8 cellular contexts compared by ENCODE assay signal in genomic region chr19:44025217-44025936, GRCh38. TPM values are rescaled to one million over a fixed set of nuclear protein-coding genes. Genes with fewer than 3 reads are reported as not detected.
DNase-seq lines count a peak whose midpoint lies in the region; ATAC-seq and TF ChIP-seq lines count a peak whose summit lies in the region.

Gene ZNF222 (plus strand): TSS chr19:44025379. CDS start chr19:44025437, 58 bp downstream.

- ATAC-seq in GM18858 (IDR thresholded peaks at IDR 0.05; ENCODE audit: unreplicated experiment) (peak; percentile 82), HG03175 (IDR thresholded peaks at IDR 0.05; ENCODE audit: unreplicated experiment) (peak; percentile 93), left lobe of liver (peak; percentile 100)

- POLR2A ChIA-PET in A673 (lab: Charles Lee; ENCODE audit: low non-redundant PET), result interaction anchor here (0.7 kb wide), 1 partner anchor 187 kb away, joined by 3 read pairs; no protein-coding TSS in a partner anchor

- H3K27ac ChIP-seq in A673 (ENCODE audit: low read depth, low read length, poor library complexity, severe bottlenecking), result peak within 1 kb of the TSS; percentile 73

- intact Hi-C loops in A673 (cut with micrococcal nuclease; ENCODE audit: unreplicated experiment), result no loop called here

- no peak for TF ChIP-seq CTCF in A673 (conservative IDR thresholded peaks at IDR 0.05; ENCODE audit: low read depth, low read length)

- H3K4me3 ChIP-seq in A673 (ENCODE audit: low read depth, low read length, poor library complexity, severe bottlenecking), result peak within 1 kb of the TSS; percentile 77

- peaks cover 32% of the 10 kb centered on the region for H3K36me3 ChIP-seq in A673 (ENCODE audit: insufficient read depth, low read length, poor library complexity, severe bottlenecking)

- CTCF ChIA-PET in A673 (lab: Charles Lee), result no interaction called here

- no peaks in the 10 kb centered on the region for H3K4me1 ChIP-seq in A673 (ENCODE audit: insufficient read depth, low read length, poor library complexity, severe bottlenecking)

- BruUV-seq in A673 (replicated peaks; lab: Mats Ljungman, UMichigan), result TSS peak; percentile 68

- H3K27me3 ChIP-seq in A673 (replicated peaks; ENCODE audit: insufficient read depth, low read depth, low read length, poor library complexity), result no peaks in the 10 kb centered on the region

- peaks cover 13% of the 10 kb centered on the region for H3K9me3 ChIP-seq in A673 (ENCODE audit: low read depth, low read length, poor library complexity, severe bottlenecking)

- peak; percentile 93 for DNase-seq in A673 (ENCODE audit: low spot score)
- peak; percentile 74 for DNase-seq in NCI-H446 treated with DMSO at 0.1 percent for 48 hours (lab: John Stamatoyannopoulos, UW)
- peak; percentile 85 for DNase-seq in activated CD4-positive, alpha-beta T cell treated with anti-CD3 and anti-CD28 coated beads for 48 hours
- DNase-seq in dedifferentiated amniotic fluid mesenchymal stem cell (ENCODE audit: extremely low spot score), result peak; percentile 95
- DNase-seq in left lobe of liver (ENCODE audit: low spot score), result peak; percentile 88
- DNase-seq in stimulated activated CD4-positive, alpha-beta T cell treated with anti-CD3 and anti-CD28 coated beads, Interleukin-1b, Interleukin-23, amount 100 ng/mL, for 48 hours, result peak; percentile 80

RNA-seq across cellular contexts. Expression of gene ZNF222, which starts in this region (rescaled TPM):
- total RNA-seq in A673 (2021) (7.3 and 9.3 TPM in 2 replicates), left lobe of liver (0.96 TPM)

Comparison
In these comparisons a context has a peak if more than half of its experiments do, and no peak if none do; other contexts are left out.
1. Peak in every context shown above with its lines: DNase-seq, ATAC-seq, H3K4me3 ChIP-seq and H3K27ac ChIP-seq.
2. Peak in DNase-seq and ATAC-seq in left lobe of liver; RNA of the gene not detected or under 1 TPM.